ENCODE assay signal across 15 cellular contexts in the genomic region with DNA sequence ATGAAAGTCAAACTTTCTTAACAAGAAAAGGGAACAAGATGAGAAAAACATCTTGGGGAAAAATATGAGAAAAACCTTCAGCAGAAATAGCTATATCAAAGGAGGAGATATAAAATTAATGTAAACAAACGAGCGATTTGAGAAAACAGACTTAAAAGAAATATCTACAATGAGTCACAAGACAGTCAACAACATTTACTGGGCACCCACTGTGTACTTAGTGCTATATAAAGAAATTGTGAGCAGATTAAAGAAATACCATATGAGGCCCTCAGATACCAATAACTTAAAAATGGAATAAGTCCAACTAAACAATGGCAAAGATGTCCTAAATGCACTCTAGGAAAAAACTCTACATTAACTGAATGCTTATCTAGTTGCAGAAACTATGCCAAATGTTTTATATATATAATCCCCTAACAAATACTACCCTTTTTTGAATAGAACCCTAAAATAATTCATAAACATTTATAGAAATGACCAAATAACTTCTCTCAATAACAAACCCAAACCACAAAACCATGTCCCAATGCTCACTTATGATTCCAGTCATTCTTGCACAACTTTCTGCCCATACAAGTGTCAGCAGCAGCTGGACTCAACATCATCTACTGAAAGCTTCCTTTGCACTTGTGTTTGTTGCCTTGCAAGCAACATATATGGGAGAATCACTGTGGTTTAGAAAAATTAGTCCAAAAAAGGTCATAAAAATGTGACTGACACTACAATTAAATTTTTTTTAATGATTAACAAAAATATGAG.
DNase-seq lines count a peak whose midpoint lies in the region; ATAC-seq and TF ChIP-seq lines count a peak whose summit lies in the region.
"Had no signal": no experiment of that assay in that cellular context is flagged by ENCODE, and none has a peak within 500 bp of the region (broad histone marks: within the 10 kb centered on the region; RNA-seq: fewer than 3 reads in every experiment).

No MANE protein-coding gene starts in this region.

- peak overlapping the region; percentile 18 for H3K27ac ChIP-seq in vagina

- H3K4me1 ChIP-seq in vagina, result peaks cover 15% of the 10 kb centered on the region

- H3K9me3 ChIP-seq in vagina, result no peaks in the 10 kb centered on the region

- intact Hi-C loops in vagina (cut with DNase I), result no loop called here

- no peaks in the 10 kb centered on the region for H3K36me3 Mint-ChIP-seq in stimulated activated naive CD8-positive, alpha-beta T cell treated with anti-CD3 and anti-CD28 coated beads, Interleukin-15, Interleukin-2, amounts not matched to agents 100 ng/mL and 50 ng/mL, for 24 hours (ENCODE audit: low read depth)

- H3K27me3 ChIP-seq in vagina, result no peaks in the 10 kb centered on the region

- no peak for DNase-seq in stimulated activated naive CD8-positive, alpha-beta T cell treated with anti-CD3 and anti-CD28 coated beads, Interleukin-15, amount 100 ng/mL, for 72 hours
- DNase-seq in astrocyte of the hippocampus (ENCODE audit: low read depth, low spot score), result peak; percentile 16
- no peak for DNase-seq in left lobe of liver (ENCODE audit: low spot score)
- no peak for DNase-seq in vagina (ENCODE audit: extremely low spot score in 2 of 2)
- no peak for DNase-seq in amniotic stem cell (lab: John Stamatoyannopoulos, UW)
- DNase-seq: activated CD4-positive, alpha-beta T cell treated with anti-CD3 and anti-CD28 coated beads for 48 hours; activated gamma-delta T cell treated with Interleukin-2 at 50 U/mL for 16 hours; effector CD8-positive, alpha-beta T cell; GDM1; MM.1S; NCI-H526 had no signal

- no peak overlapping the region for H3K4me3 ChIP-seq in vagina

- no peak overlapping the region for H3K27ac Mint-ChIP-seq in stimulated activated naive CD8-positive, alpha-beta T cell treated with anti-CD3 and anti-CD28 coated beads, Interleukin-15, Interleukin-2, amounts not matched to agents 100 ng/mL and 50 ng/mL, for 24 hours
- no peak overlapping the region for H3K27ac Mint-ChIP-seq in stimulated activated naive CD8-positive, alpha-beta T cell treated with anti-CD3 and anti-CD28 coated beads, Interleukin-15, amount 100 ng/mL, for 72 hours

- no peaks in the 10 kb centered on the region for H3K36me3 ChIP-seq in vagina

- no peak for TF ChIP-seq POLR2A in vagina (IDR thresholded peaks at IDR 0.05)

- no peak for TF ChIP-seq CTCF in vagina (IDR thresholded peaks at IDR 0.05)

- H3K4me1 Mint-ChIP-seq in stimulated activated naive CD8-positive, alpha-beta T cell treated with anti-CD3 and anti-CD28 coated beads, Interleukin-15, Interleukin-2, amounts not matched to agents 100 ng/mL and 50 ng/mL, for 24 hours (ENCODE audit: low read depth), result peaks cover 19% of the 10 kb centered on the region
- H3K4me1 Mint-ChIP-seq in stimulated activated naive CD8-positive, alpha-beta T cell treated with anti-CD3 and anti-CD28 coated beads, Interleukin-15, amount 100 ng/mL, for 72 hours, result no peaks in the 10 kb centered on the region
- H3K4me1 Mint-ChIP-seq: nephron had no signal

- H3K4me3 Mint-ChIP-seq in stimulated activated naive CD8-positive, alpha-beta T cell treated with anti-CD3 and anti-CD28 coated beads, Interleukin-15, Interleukin-2, amounts not matched to agents 100 ng/mL and 50 ng/mL, for 24 hours, result peak overlapping the region; percentile 6
- no peak overlapping the region for H3K4me3 Mint-ChIP-seq in stimulated activated naive CD8-positive, alpha-beta T cell treated with anti-CD3 and anti-CD28 coated beads, Interleukin-15, amount 100 ng/mL, for 72 hours
- H3K4me3 Mint-ChIP-seq: nephron had no signal

- no peaks in the 10 kb centered on the region for H3K27me3 Mint-ChIP-seq in stimulated activated naive CD8-positive, alpha-beta T cell treated with anti-CD3 and anti-CD28 coated beads, Interleukin-15, Interleukin-2, amounts not matched to agents 100 ng/mL and 50 ng/mL, for 24 hours
- H3K27me3 Mint-ChIP-seq in stimulated activated naive CD8-positive, alpha-beta T cell treated with anti-CD3 and anti-CD28 coated beads, Interleukin-15, amount 100 ng/mL, for 72 hours, result no peaks in the 10 kb centered on the region

- H3K9me3 Mint-ChIP-seq in stimulated activated naive CD8-positive, alpha-beta T cell treated with anti-CD3 and anti-CD28 coated beads, Interleukin-15, Interleukin-2, amounts not matched to agents 100 ng/mL and 50 ng/mL, for 24 hours, result no peaks in the 10 kb centered on the region
- no peaks in the 10 kb centered on the region for H3K9me3 Mint-ChIP-seq in stimulated activated naive CD8-positive, alpha-beta T cell treated with anti-CD3 and anti-CD28 coated beads, Interleukin-15, amount 100 ng/mL, for 72 hours
- H3K9me3 Mint-ChIP-seq: nephron had no signal

- ATAC-seq in stimulated activated naive CD8-positive, alpha-beta T cell treated with anti-CD3 and anti-CD28 coated beads, Interleukin-15, amount 100 ng/mL, for 72 hours, result no peak
- ATAC-seq in left lobe of liver (peak; percentile 46), HG03039 (IDR thresholded peaks at IDR 0.05; ENCODE audit: unreplicated experiment) (no peak), GM18870 (IDR thresholded peaks at IDR 0.05; ENCODE audit: unreplicated experiment) (no peak)
